ENCODE assay signal across 17 cellular contexts in genomic region chr2:6782523-6783061, GRCh38.
"Had no signal": no experiment of that assay in that cellular context is flagged by ENCODE, and none has a peak within 500 bp of the region (broad histone marks: within the 10 kb centered on the region; RNA-seq: fewer than 3 reads in every experiment).

No MANE protein-coding gene starts in this region.

- H3K36me3 ChIP-seq: heart left ventricle had no signal

- H3K27me3 ChIP-seq: heart left ventricle, testis had no signal

- ATAC-seq: activated CD4-positive, CD25-positive, alpha-beta regulatory T cell treated with anti-CD3 and anti-CD28 coated beads, Interleukin-2, amount 50 U/mL, for 24 hours; activated CD8-positive, alpha-beta T cell treated with anti-CD3 and anti-CD28 coated beads, Interleukin-2, amount 10 ng/mL, durations not matched to agents 7 days and 5 days; heart left ventricle; left colon; naive thymus-derived CD8-positive, alpha-beta T cell; stimulated activated naive B cell treated with anti-CD40 and anti-IgM and Interleukin-4, amounts not matched to agents 10 μg/mL and 1 μg/mL and 100 μg/mL, for 72 hours had no signal

- H3K27ac ChIP-seq: epithelial cell of prostate, heart left ventricle, testis, VCaP had no signal

- H3K4me3 ChIP-seq: heart left ventricle, testis had no signal

- DNase-seq: activated CD4-positive, alpha-beta T cell treated with anti-CD3 and anti-CD28 coated beads, Interleukin-2, amount 50 U/mL, for 1 hour; activated CD8-positive, alpha-beta T cell treated with anti-CD3 and anti-CD28 coated beads, Interleukin-2, amount 10 ng/mL, durations not matched to agents 7 days and 5 days; activated gamma-delta T cell treated with Interleukin-2 at 50 U/mL for 16 hours; activated T-cell treated with anti-CD3 and anti-CD28 coated beads, Interleukin-2, amount 50 U/mL, for 1 hour; aorta; heart left ventricle; left colon; mammary epithelial cell; naive thymus-derived CD8-positive, alpha-beta T cell; stimulated activated CD4-positive, alpha-beta T cell treated with anti-CD3 and anti-CD28 coated beads, Interleukin-2, amount 100 ng/mL, for 48 hours; stimulated activated CD8-positive, alpha-beta memory T cell treated with anti-CD3 and anti-CD28 coated beads, Interleukin-4, amount 100 ng/mL, for 48 hours; stimulated activated naive B cell treated with anti-CD40 and anti-IgM and Interleukin-4, amounts not matched to agents 10 μg/mL and 1 μg/mL and 100 μg/mL, for 72 hours; testis; trophoblast cell had no signal

- H3K4me1 ChIP-seq: testis had no signal

- H3K9me3 ChIP-seq: heart left ventricle, testis had no signal
